Comparison of ENCODE assay signal across 9 cellular contexts in genomic region chr20:63230800-63231268, GRCh38. TPM values are rescaled to one million over a fixed set of nuclear protein-coding genes. Genes with fewer than 3 reads are reported as not detected.
DNase-seq lines count a peak whose midpoint lies in the region; ATAC-seq and TF ChIP-seq lines count a peak whose summit lies in the region.
"Had no signal": no experiment of that assay in that cellular context is flagged by ENCODE, and none has a peak within 500 bp of the region (broad histone marks: within the 10 kb centered on the region; RNA-seq: fewer than 3 reads in every experiment).

No MANE protein-coding gene starts in this region.

- H3K4me1 ChIP-seq in heart right ventricle: peaks cover 0 to 10% (median 4%) of the 10 kb centered on the region in 9 donors

- TF ChIP-seq CTCF in WI38 (IDR thresholded peaks at IDR 0.05; ENCODE audit: low read depth, low read length) (peak; percentile 35; the same call in 1 of the 2 replicates), heart right ventricle (IDR thresholded peaks at IDR 0.05) (peak; percentile 15 to 66 (median 55)), retinal pigment epithelial cell (conservative IDR thresholded peaks at IDR 0.05; ENCODE audit: low read depth, low read length) (peak; percentile 76)

- WGBS in heart right ventricle, 2 donors: 11 to 12% methylated on average over 17 of the region's 17 CpGs

- H3K27ac ChIP-seq in heart right ventricle: no peak overlapping the region

- H3K27me3 ChIP-seq in heart right ventricle: peaks cover 0 to 62% (median 46%) of the 10 kb centered on the region in 7 donors

- H3K4me3 ChIP-seq in WI38 (ENCODE audit: low read depth, low read length) (no peak overlapping the region), heart right ventricle (no peak overlapping the region), retinal pigment epithelial cell (ENCODE audit: low read length) (no peak overlapping the region)

- no peaks in the 10 kb centered on the region for H3K9me3 ChIP-seq in heart right ventricle

- DNase-seq in NCI-H1417 (lab: John Stamatoyannopoulos, UW) (peak in 2 of 3 experiments; percentile 26 to 53), NCI-H1417 treated with DMSO at 0.1 percent for 48 hours (lab: John Stamatoyannopoulos, UW) (no peak), heart right ventricle (peak; percentile 47 to 58), retinal pigment epithelial cell (ENCODE audit: low read depth) (no peak), activated gamma-delta T cell (lab: John Stamatoyannopoulos, UW) (no peak), NOMO-1 treated with dmso at 0.1 percent for 144 hours (lab: John Stamatoyannopoulos, UW; ENCODE audit: unreplicated experiment) (no peak)

- ATAC-seq in heart right ventricle (peak; percentile 66 to 90 (median 82)), HG02852 (IDR thresholded peaks at IDR 0.05; ENCODE audit: unreplicated experiment) (no peak)

- no peaks in the 10 kb centered on the region for H3K36me3 ChIP-seq in heart right ventricle

- intact Hi-C loops in heart right ventricle (cut with DNase I): loop anchor here in 4 of 10 donors (2.0 to 5.0 kb wide), 2 partner anchors 174 kb away; no protein-coding TSS in a partner anchor

RNA-seq across cellular contexts. Expression of gene BIRC7, which starts 4.9 kb away (rescaled TPM):
- 1 to 10 TPM in 1 of 10 donors, under 1 TPM in 4, not detected in 5; 0.21 to 2.1 (median 0.37) TPM for total RNA-seq in heart right ventricle
- polyA plus RNA-seq in heart right ventricle: not detected
- total RNA-seq: CD4-positive, alpha-beta memory T cell had no signal
- polyA plus RNA-seq: CD4-positive, alpha-beta memory T cell had no signal

RNA-seq across cellular contexts. Expression of gene YTHDF1, which starts 14.9 kb away (rescaled TPM):
- total RNA-seq in heart right ventricle: 10 to 100 TPM; 18.3 to 31.6 (median 21.7) TPM
- polyA plus RNA-seq in heart right ventricle: 10 to 100 TPM; 15.3 to 19.8 TPM

RNA-seq across cellular contexts. Expression of gene NKAIN4, which starts 23.4 kb away (rescaled TPM):
- total RNA-seq in heart right ventricle: not detected
- polyA plus RNA-seq in heart right ventricle: under 1 TPM in 1 of 2 donors, not detected in 1; 0.04 TPM
- total RNA-seq: CD4-positive, alpha-beta memory T cell had no signal
- polyA plus RNA-seq: CD4-positive, alpha-beta memory T cell had no signal

RNA-seq across cellular contexts. Expression of gene ARFGAP1, which starts 41.8 kb away (rescaled TPM):
- total RNA-seq in heart right ventricle: 10 to 100 TPM; 20.4 to 40.4 (median 28.4) TPM
- 10 to 100 TPM; 46.2 to 72.6 TPM for polyA plus RNA-seq in heart right ventricle

Comparison
In these comparisons a context has a peak if more than half of its experiments do, and no peak if none do; other contexts are left out.
1. DNase-seq: peak in NCI-H1417 (2 of 3) and heart right ventricle (2 of 2); none in NCI-H1417 treated with DMSO at 0.1 percent for 48 hours (single experiment), retinal pigment epithelial cell (single experiment), activated gamma-delta T cell (single experiment) and NOMO-1 treated with dmso at 0.1 percent for 144 hours (single experiment).
2. Peak in every context shown above with its lines, with median percentiles within 50 percentile points of each other: CTCF ChIP-seq.